35 cellular contexts compared by ENCODE assay signal in genomic region chr7:41131956-41132355, GRCh38.
"Had no signal": no experiment of that assay in that cellular context is flagged by ENCODE, and none has a peak within 500 bp of the region (broad histone marks: within the 10 kb centered on the region; RNA-seq: fewer than 3 reads in every experiment).

No MANE protein-coding gene starts in this region.

- H3K4me2 ChIP-seq: SK-N-SH had no signal

- H3K36me3 ChIP-seq: ascending aorta, cardiac muscle cell, colonic mucosa, SJCRH30 had no signal

- H3K4me3 ChIP-seq: ascending aorta, cardiac muscle cell, colonic mucosa, SJCRH30 had no signal

- H3K27ac Mint-ChIP-seq: activated B cell treated with CpG ODN at 0.5 μM for 24 hours; activated CD8-positive, alpha-beta T cell treated with anti-CD3 and anti-CD28 coated beads for 36 hours; activated naive CD4-positive, alpha-beta T cell treated with anti-CD3 and anti-CD28 coated beads, Interleukin-2, amount 50 U/mL, for 24 hours; activated naive CD8-positive, alpha-beta T cell treated with anti-CD3 and anti-CD28 coated beads, Interleukin-2, amount 10 ng/mL, durations not matched to agents 7 days and 5 days; activated T-cell treated with anti-CD3 and anti-CD28 coated beads, Interleukin-2, amount 50 U/mL, for 24 hours; activated T-helper 2 cell treated with anti-CD3 and anti-CD28 coated beads, Interferon-gamma antibody, Interleukin-2, Interleukin-4, amounts not matched to agents 10 μg/mL and 5 μg/mL and 100 μg/mL, durations not matched to agents 14 hours and 24 hours and 36 hours had no signal

- H3K4me3 Mint-ChIP-seq: activated B cell treated with CpG ODN at 0.5 μM for 24 hours; activated CD8-positive, alpha-beta T cell treated with anti-CD3 and anti-CD28 coated beads for 36 hours; activated naive CD4-positive, alpha-beta T cell treated with anti-CD3 and anti-CD28 coated beads, Interleukin-2, amount 50 U/mL, for 24 hours; activated naive CD8-positive, alpha-beta T cell treated with anti-CD3 and anti-CD28 coated beads, Interleukin-2, amount 10 ng/mL, durations not matched to agents 7 days and 5 days; activated T-cell treated with anti-CD3 and anti-CD28 coated beads, Interleukin-2, amount 50 U/mL, for 24 hours; central memory CD8-positive, alpha-beta T cell had no signal

- H3K27ac ChIP-seq: ascending aorta, cardiac muscle cell, colonic mucosa, SJCRH30, VCaP had no signal

- H3K9me2 ChIP-seq: SK-N-SH had no signal

- H3K36me3 Mint-ChIP-seq: activated naive CD4-positive, alpha-beta T cell treated with anti-CD3 and anti-CD28 coated beads, Interleukin-2, amount 50 U/mL, for 24 hours; activated naive CD8-positive, alpha-beta T cell treated with anti-CD3 and anti-CD28 coated beads, Interleukin-2, amount 10 ng/mL, durations not matched to agents 7 days and 5 days had no signal

- H3K4me1 ChIP-seq: ascending aorta, colonic mucosa, SJCRH30 had no signal

- H3K27me3 Mint-ChIP-seq: activated B cell treated with CpG ODN at 0.5 μM for 24 hours; activated CD8-positive, alpha-beta T cell treated with anti-CD3 and anti-CD28 coated beads for 36 hours; activated naive CD4-positive, alpha-beta T cell treated with anti-CD3 and anti-CD28 coated beads, Interleukin-2, amount 50 U/mL, for 24 hours; activated naive CD8-positive, alpha-beta T cell treated with anti-CD3 and anti-CD28 coated beads, Interleukin-2, amount 10 ng/mL, durations not matched to agents 7 days and 5 days; activated T-cell treated with anti-CD3 and anti-CD28 coated beads, Interleukin-2, amount 50 U/mL, for 24 hours; central memory CD8-positive, alpha-beta T cell had no signal

- DNase-seq: activated B cell treated with CpG ODN at 0.5 μM for 24 hours; activated CD4-positive, alpha-beta T cell treated with anti-CD3 and anti-CD28 coated beads for 48 hours; activated CD4-positive, alpha-beta T cell treated with anti-CD3 and anti-CD28 coated beads, Interleukin-2, amount 50 U/mL, for 4 hours; activated CD4-positive, CD25-positive, alpha-beta regulatory T cell treated with anti-CD3 and anti-CD28 coated beads, Interleukin-2, amount 50 U/mL, for 72 hours; activated CD8-positive, alpha-beta T cell treated with anti-CD3 and anti-CD28 coated beads for 36 hours; activated gamma-delta T cell; activated naive CD4-positive, alpha-beta T cell treated with Interleukin-2 at 50 U/mL for 16 hours; activated naive CD8-positive, alpha-beta T cell treated with anti-CD3 and anti-CD28 coated beads, Interleukin-2, amount 10 ng/mL, durations not matched to agents 7 days and 5 days; activated T-cell treated with anti-CD3 and anti-CD28 coated beads, Interleukin-2, amount 50 U/mL, for 24 hours; amygdala; colonic mucosa; NCI-H1105; NCI-H1417 treated with DMSO at 0.1 percent for 48 hours; NCI-H187 treated with DMSO at 0.1 percent for 48 hours; NCI-H2081; NCI-H2171 treated with DMSO at 0.1 percent for 48 hours; NCI-H2227 treated with DMSO at 0.1 percent for 48 hours; NCI-H446; NCI-H510A treated with DMSO at 0.1 percent for 48 hours; NCI-H526 treated with DMSO at 0.1 percent for 48 hours; NCI-H82; OCI-M1; SHP77; SJCRH30; SK-N-SH; SW 1271; T-helper 1 cell; T-helper 2 cell; T-helper 9 cell had no signal

- H3K4me1 Mint-ChIP-seq: activated naive CD4-positive, alpha-beta T cell treated with anti-CD3 and anti-CD28 coated beads, Interleukin-2, amount 50 U/mL, for 24 hours; activated naive CD8-positive, alpha-beta T cell treated with anti-CD3 and anti-CD28 coated beads, Interleukin-2, amount 10 ng/mL, durations not matched to agents 7 days and 5 days; central memory CD8-positive, alpha-beta T cell had no signal

- H3K9me3 ChIP-seq: ascending aorta, colonic mucosa, SJCRH30, SK-N-SH had no signal

- H3K9me3 Mint-ChIP-seq: activated B cell treated with CpG ODN at 0.5 μM for 24 hours; activated CD8-positive, alpha-beta T cell treated with anti-CD3 and anti-CD28 coated beads for 36 hours; activated naive CD4-positive, alpha-beta T cell treated with anti-CD3 and anti-CD28 coated beads, Interleukin-2, amount 50 U/mL, for 24 hours; activated naive CD8-positive, alpha-beta T cell treated with anti-CD3 and anti-CD28 coated beads, Interleukin-2, amount 10 ng/mL, durations not matched to agents 7 days and 5 days; activated T-cell treated with anti-CD3 and anti-CD28 coated beads, Interleukin-2, amount 50 U/mL, for 24 hours; activated T-helper 2 cell treated with anti-CD3 and anti-CD28 coated beads, Interferon-gamma antibody, Interleukin-2, Interleukin-4, amounts not matched to agents 10 μg/mL and 5 μg/mL and 100 μg/mL, durations not matched to agents 14 hours and 24 hours and 36 hours had no signal

- ATAC-seq: activated CD8-positive, alpha-beta T cell treated with anti-CD3 and anti-CD28 coated beads for 36 hours had no signal
